ENCODE assay signal across 9 cellular contexts in the genomic region with DNA sequence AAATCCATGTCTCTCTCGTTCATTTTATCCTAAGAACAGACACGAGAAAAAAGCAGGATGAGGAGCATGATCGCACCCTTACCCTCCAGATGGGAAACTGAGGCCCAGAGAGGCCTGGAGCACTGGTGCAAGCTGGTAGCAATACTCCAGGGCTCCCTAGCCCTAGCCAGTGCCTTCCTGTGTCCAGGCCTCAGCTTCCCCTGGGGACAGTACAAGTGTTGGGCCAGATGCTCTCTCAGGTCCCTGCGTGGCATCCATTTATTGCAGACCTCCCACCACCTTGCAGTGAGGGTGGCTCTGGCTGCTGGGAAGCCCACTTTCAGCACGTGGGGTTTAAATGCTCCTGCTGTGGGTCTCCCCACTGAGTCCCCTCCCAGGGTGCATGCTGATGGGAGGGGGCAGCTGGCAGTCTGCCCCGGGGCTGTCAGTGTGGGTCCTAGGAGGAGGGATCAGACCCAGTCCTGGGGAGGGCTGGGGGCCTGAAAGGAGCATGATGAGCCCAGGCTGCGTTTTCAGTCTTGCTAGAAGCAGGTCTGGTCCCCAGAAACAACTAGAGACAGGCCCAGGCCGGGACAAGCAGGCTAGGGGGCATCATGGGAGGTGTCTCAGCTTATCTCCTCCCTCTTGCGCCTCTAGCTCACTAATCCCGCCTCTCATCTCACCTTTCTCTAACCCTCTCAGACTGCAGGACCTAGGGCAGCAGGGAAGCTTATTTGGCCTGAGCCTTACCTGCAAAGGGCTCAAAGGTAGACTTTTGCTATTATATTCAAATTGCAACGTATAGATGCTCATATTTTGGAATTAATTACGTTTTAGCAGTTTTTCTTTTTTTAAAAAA. TPM values are rescaled to one million over a fixed set of nuclear protein-coding genes. Genes with fewer than 3 reads are reported as not detected.
DNase-seq lines count a peak whose midpoint lies in the region; ATAC-seq, FAIRE-seq and TF ChIP-seq lines count a peak whose summit lies in the region.
"Had no signal": no experiment of that assay in that cellular context is flagged by ENCODE, and none has a peak within 500 bp of the region (broad histone marks: within the 10 kb centered on the region; RNA-seq: fewer than 3 reads in every experiment).

No MANE protein-coding gene starts in this region.

- H3K9me3 Mint-ChIP-seq in stimulated activated naive CD8-positive, alpha-beta T cell treated with anti-CD3 and anti-CD28 coated beads, Interleukin-15, Interleukin-2, amounts not matched to agents 100 ng/mL and 50 ng/mL, for 24 hours = no peaks in the 10 kb centered on the region
- H3K9me3 Mint-ChIP-seq in activated CD4-positive, alpha-beta memory T cell treated with anti-CD3 and anti-CD28 coated beads, Interleukin-2, amount 10 ng/mL, durations not matched to agents 7 days and 5 days = no peaks in the 10 kb centered on the region

- POLR2A ChIA-PET in activated CD4-positive, alpha-beta memory T cell treated with anti-CD3 and anti-CD28 coated beads, Interleukin-2, amount 10 ng/mL, durations not matched to agents 7 days and 5 days (lab: Charles Lee) = interaction anchor here (1.1 to 9.2 kb wide), 7 partner anchors 11 to 841 kb away, joined by 3 to 192 read pairs (median 31); no protein-coding TSS in a partner anchor

- H3K4me1 ChIP-seq in kidney (ENCODE audit: control insufficient read depth in 1 of 2, insufficient read depth in 1 of 2, low read depth in 1 of 2, low read length in 2 of 2) = peaks cover 5 to 17% of the 10 kb centered on the region in 2 donors

- no peak for ATAC-seq in stimulated activated naive CD8-positive, alpha-beta T cell treated with anti-CD3 and anti-CD28 coated beads, Interleukin-15, Interleukin-2, amounts not matched to agents 100 U/mL and 50 U/mL, for 24 hours

- DNase-seq in stimulated activated naive CD8-positive, alpha-beta T cell treated with anti-CD3 and anti-CD28 coated beads, Interleukin-15, Interleukin-2, amounts not matched to agents 100 U/mL and 50 U/mL, for 24 hours = no peak
- peak; percentile 32 for DNase-seq in activated CD4-positive, alpha-beta memory T cell treated with anti-CD3 and anti-CD28 coated beads, Interleukin-2, amount 10 ng/mL, durations not matched to agents 7 days and 5 days
- DNase-seq in kidney (peak; percentile 73), occipital lobe (lab: John Stamatoyannopoulos, UW) (no peak), HUDEP-2 (lab: John Stamatoyannopoulos, UW; ENCODE audit: unreplicated experiment in 76 of 76) (no peak), SKM-1 treated with dmso at 0.1 percent for 144 hours (lab: John Stamatoyannopoulos, UW; ENCODE audit: unreplicated experiment) (no peak), anterior cingulate cortex (lab: John Stamatoyannopoulos, UW) (no peak)

- H3K9ac ChIP-seq in kidney (ENCODE audit: low read length in 2 of 2) = peak overlapping the region in 1 of 2 donors; percentile 61

- no peak for FAIRE-seq in kidney (lab: Jason Lieb, UNC)

- H3K27ac Mint-ChIP-seq in stimulated activated naive CD8-positive, alpha-beta T cell treated with anti-CD3 and anti-CD28 coated beads, Interleukin-15, Interleukin-2, amounts not matched to agents 100 ng/mL and 50 ng/mL, for 24 hours = no peak overlapping the region
- H3K27ac Mint-ChIP-seq in activated CD4-positive, alpha-beta memory T cell treated with anti-CD3 and anti-CD28 coated beads, Interleukin-2, amount 10 ng/mL, durations not matched to agents 7 days and 5 days = peak overlapping the region; percentile 62

- peak overlapping the region; percentile 88 for H3K4me3 Mint-ChIP-seq in stimulated activated naive CD8-positive, alpha-beta T cell treated with anti-CD3 and anti-CD28 coated beads, Interleukin-15, Interleukin-2, amounts not matched to agents 100 ng/mL and 50 ng/mL, for 24 hours
- peak overlapping the region; percentile 87 for H3K4me3 Mint-ChIP-seq in activated CD4-positive, alpha-beta memory T cell treated with anti-CD3 and anti-CD28 coated beads, Interleukin-2, amount 10 ng/mL, durations not matched to agents 7 days and 5 days

- intact Hi-C loops in kidney (cut with DNase I) = no loop called here

- peaks cover 31% of the 10 kb centered on the region for H3K36me3 Mint-ChIP-seq in stimulated activated naive CD8-positive, alpha-beta T cell treated with anti-CD3 and anti-CD28 coated beads, Interleukin-15, Interleukin-2, amounts not matched to agents 100 ng/mL and 50 ng/mL, for 24 hours (ENCODE audit: low read depth)
- peaks cover 32% of the 10 kb centered on the region for H3K36me3 Mint-ChIP-seq in activated CD4-positive, alpha-beta memory T cell treated with anti-CD3 and anti-CD28 coated beads, Interleukin-2, amount 10 ng/mL, durations not matched to agents 7 days and 5 days (ENCODE audit: low read depth)

- H3K4me3 ChIP-seq in kidney (ENCODE audit: low read length in 2 of 2) = no peak overlapping the region

- H3K9me3 ChIP-seq in kidney (ENCODE audit: control insufficient read depth in 1 of 2, low read length in 2 of 2) = no peaks in the 10 kb centered on the region
- H3K9me3 ChIP-seq: Peyer's patch had no signal

- H3K27ac ChIP-seq in kidney (ENCODE audit: low read depth in 2 of 2, low read length in 2 of 2) = no peak overlapping the region

- peaks cover 34% of the 10 kb centered on the region for H3K4me1 Mint-ChIP-seq in stimulated activated naive CD8-positive, alpha-beta T cell treated with anti-CD3 and anti-CD28 coated beads, Interleukin-15, Interleukin-2, amounts not matched to agents 100 ng/mL and 50 ng/mL, for 24 hours (ENCODE audit: low read depth)
- H3K4me1 Mint-ChIP-seq in activated CD4-positive, alpha-beta memory T cell treated with anti-CD3 and anti-CD28 coated beads, Interleukin-2, amount 10 ng/mL, durations not matched to agents 7 days and 5 days = peaks cover 72% of the 10 kb centered on the region

- CTCF ChIA-PET in activated CD4-positive, alpha-beta memory T cell treated with anti-CD3 and anti-CD28 coated beads, Interleukin-2, amount 10 ng/mL, durations not matched to agents 7 days and 5 days (lab: Charles Lee) = interaction anchor here (0.7 to 6.4 kb wide), 13 partner anchors 10 to 60 kb away, joined by 3 to 45 read pairs (median 4); no protein-coding TSS in a partner anchor

- peaks cover 0 to 18% of the 10 kb centered on the region in 2 donors for H3K36me3 ChIP-seq in kidney (ENCODE audit: control insufficient read depth in 1 of 2, insufficient read depth in 2 of 2, low read length in 2 of 2)

- no peak for TF ChIP-seq CTCF in kidney (IDR thresholded peaks at IDR 0.05; ENCODE audit: borderline replicate concordance, extremely low read depth, insufficient read depth)

- no peaks in the 10 kb centered on the region for H3K27me3 Mint-ChIP-seq in stimulated activated naive CD8-positive, alpha-beta T cell treated with anti-CD3 and anti-CD28 coated beads, Interleukin-15, Interleukin-2, amounts not matched to agents 100 ng/mL and 50 ng/mL, for 24 hours
- H3K27me3 Mint-ChIP-seq in activated CD4-positive, alpha-beta memory T cell treated with anti-CD3 and anti-CD28 coated beads, Interleukin-2, amount 10 ng/mL, durations not matched to agents 7 days and 5 days = no peaks in the 10 kb centered on the region

RNA-seq across cellular contexts. Expression of gene PPIF, which starts 0.7 kb away (rescaled TPM):
- 10 to 100 TPM; 80.7 to 88.4 TPM for total RNA-seq in activated CD4-positive, alpha-beta memory T cell treated with anti-CD3 and anti-CD28 coated beads, Interleukin-2, amount 10 ng/mL, durations not matched to agents 7 days and 5 days
- total RNA-seq in kidney (36.7 TPM), occipital lobe (5.8 TPM)
- 120 TPM for polyA plus RNA-seq in kidney (ENCODE audit: insufficient read depth, low read depth, low replicate concordance)

Comparison
In these comparisons a context has a peak if more than half of its experiments do, and no peak if none do; other contexts are left out.
1. DNase-seq: peak in activated CD4-positive, alpha-beta memory T cell treated with anti-CD3 and anti-CD28 coated beads, Interleukin-2, amount 10 ng/mL, durations not matched to agents 7 days and 5 days (single experiment) and kidney (single experiment); none in stimulated activated naive CD8-positive, alpha-beta T cell treated with anti-CD3 and anti-CD28 coated beads, Interleukin-15, Interleukin-2, amounts not matched to agents 100 U/mL and 50 U/mL, for 24 hours (single experiment), occipital lobe (single experiment), HUDEP-2 (0 of 76), SKM-1 treated with dmso at 0.1 percent for 144 hours (single experiment) and anterior cingulate cortex (0 of 58).